10 cellular contexts compared by ENCODE assay signal in genomic region chr2:74583504-74583903, GRCh38. TPM values are rescaled to one million over a fixed set of nuclear protein-coding genes. Genes with fewer than 3 reads are reported as not detected.
A peak's percentile ranks its signal among the peaks of the same experiment; 100 is the strongest.
DNase-seq lines count a peak whose midpoint lies in the region; ATAC-seq, FAIRE-seq and TF ChIP-seq lines count a peak whose summit lies in the region.
"Had no signal": no experiment of that assay in that cellular context is flagged by ENCODE, and none has a peak within 500 bp of the region (broad histone marks: within the 10 kb centered on the region; RNA-seq: fewer than 3 reads in every experiment).

No MANE protein-coding gene starts in this region.

- TF ChIP-seq CTCF in kidney (IDR thresholded peaks at IDR 0.05; ENCODE audit: borderline replicate concordance, extremely low read depth, insufficient read depth): no peak

- no peaks in the 10 kb centered on the region for H3K27me3 ChIP-seq in skeletal muscle satellite cell (ENCODE audit: control insufficient read depth, insufficient read depth, low read length)

- H3K9me3 ChIP-seq in skeletal muscle satellite cell (replicated peaks; ENCODE audit: low read length) (no peaks in the 10 kb centered on the region), kidney (ENCODE audit: control insufficient read depth in 1 of 2, low read length in 2 of 2) (no peaks in the 10 kb centered on the region)

- no peaks in the 10 kb centered on the region for H3K36me3 ChIP-seq in skeletal muscle satellite cell (ENCODE audit: insufficient read depth, low read length)
- H3K36me3 ChIP-seq in kidney (ENCODE audit: control insufficient read depth in 1 of 2, insufficient read depth in 2 of 2, low read length in 2 of 2): no peaks in the 10 kb centered on the region

- H3K4me3 ChIP-seq in skeletal muscle satellite cell (ENCODE audit: low read length): no peak overlapping the region
- no peak overlapping the region for H3K4me3 ChIP-seq in kidney (ENCODE audit: low read length in 2 of 2)

- in situ Hi-C loops in SK-MEL-5 (cut with HindIII; ENCODE audit: low pct_unique_long_range_greater_than_20kb, low sequenced_read_pairs): no loop called here

- no peak overlapping the region for H3K27ac ChIP-seq in kidney (ENCODE audit: low read depth in 2 of 2, low read length in 2 of 2)

- intact Hi-C loops in kidney (cut with DNase I): no loop called here

- H3K4me2 ChIP-seq in skeletal muscle satellite cell (ENCODE audit: low read length): peak overlapping the region; percentile 39

- no peak for DNase-seq in H54 (ENCODE audit: insufficient read length, low spot score)
- peak; percentile 99 for DNase-seq in SK-MEL-5 (ENCODE audit: low read depth, low spot score)
- DNase-seq in fibroblast of peridontal ligament (ENCODE audit: extremely low read depth): peak; percentile 74
- no peak for DNase-seq in kidney
- no peak for DNase-seq in stimulated activated CD4-positive, alpha-beta T cell treated with anti-CD3 and anti-CD28 coated beads, Interleukin-4, amount 100 ng/mL, for 24 hours
- DNase-seq: DND-41, natural killer cell had no signal

- no peak for ATAC-seq in HG02885 (IDR thresholded peaks at IDR 0.05; ENCODE audit: poor library complexity, unreplicated experiment)
- ATAC-seq: natural killer cell had no signal

- no peak for TF ChIP-seq POLR2A in H54 (IDR thresholded peaks at IDR 0.05; ENCODE audit: low read depth, low read length)

- peaks cover 21% of the 10 kb centered on the region for H3K4me1 ChIP-seq in skeletal muscle satellite cell (ENCODE audit: control insufficient read depth, insufficient read depth, low read length)
- H3K4me1 ChIP-seq in kidney (ENCODE audit: control insufficient read depth in 1 of 2, insufficient read depth in 1 of 2, low read depth in 1 of 2, low read length in 2 of 2): peaks cover 0 to 2% of the 10 kb centered on the region in 2 donors

- H3K9ac ChIP-seq in skeletal muscle satellite cell (ENCODE audit: low read depth, low read length) (peak overlapping the region; percentile 21), kidney (ENCODE audit: low read length in 2 of 2) (no peak overlapping the region)

- peak; percentile 84 for FAIRE-seq in H54 (lab: Jason Lieb, UNC)
- no peak for FAIRE-seq in kidney (lab: Jason Lieb, UNC)
- FAIRE-seq: endometrium had no signal

RNA-seq across cellular contexts. Expression of gene DOK1, which starts 29.0 kb away (rescaled TPM):
- total RNA-seq in SK-MEL-5 (2014; rRNA removed; shearing (Covaris generic)): 3.5 and 3.9 TPM in 2 replicates
- 16.9 and 17.8 TPM in 2 replicates for polyA plus RNA-seq in SK-MEL-5 (2015; cell fraction: cytosol; rRNA removed)
- 14.6 and 18.5 TPM in 2 replicates for polyA plus RNA-seq in SK-MEL-5 (2015; cell fraction: nucleus; rRNA removed)
- 35.0 and 42.4 TPM in 2 replicates for total RNA-seq in skeletal muscle satellite cell (2012; rRNA removed)
- 16.7 TPM for total RNA-seq in kidney
- polyA plus RNA-seq in kidney (ENCODE audit: insufficient read depth, low read depth, low replicate concordance): 11.3 TPM

RNA-seq across cellular contexts. Expression of gene LOXL3, which starts 29.8 kb away (rescaled TPM):
- total RNA-seq in SK-MEL-5 (2014; rRNA removed; shearing (Covaris generic)): 29.6 and 30.4 TPM in 2 replicates
- polyA plus RNA-seq in SK-MEL-5 (2015; cell fraction: cytosol; rRNA removed): 50.1 and 58.5 TPM in 2 replicates
- polyA plus RNA-seq in SK-MEL-5 (2015; cell fraction: nucleus; rRNA removed): 101 and 107 TPM in 2 replicates
- 29.4 and 63.8 TPM in 2 replicates for total RNA-seq in skeletal muscle satellite cell (2012; rRNA removed)
- 9.7 TPM for total RNA-seq in kidney
- polyA plus RNA-seq in kidney (ENCODE audit: insufficient read depth, low read depth, low replicate concordance): 2.4 TPM

RNA-seq across cellular contexts. Expression of gene HTRA2, which starts 53.8 kb away (rescaled TPM):
- total RNA-seq in SK-MEL-5 (2014; rRNA removed; shearing (Covaris generic)): 99.6 and 106 TPM in 2 replicates
- polyA plus RNA-seq in SK-MEL-5 (2015; cell fraction: cytosol; rRNA removed): 80.9 and 83.0 TPM in 2 replicates
- 134 and 180 TPM in 2 replicates for polyA plus RNA-seq in SK-MEL-5 (2015; cell fraction: nucleus; rRNA removed)
- total RNA-seq in skeletal muscle satellite cell (2012; rRNA removed): 41.1 and 44.1 TPM in 2 replicates
- 30.8 TPM for total RNA-seq in kidney
- polyA plus RNA-seq in kidney (ENCODE audit: insufficient read depth, low read depth, low replicate concordance): 44.2 TPM

RNA-seq across cellular contexts. Expression of gene AUP1, which starts 54.0 kb away (rescaled TPM):
- 366 and 433 TPM in 2 replicates for total RNA-seq in SK-MEL-5 (2014; rRNA removed; shearing (Covaris generic))
- polyA plus RNA-seq in SK-MEL-5 (2015; cell fraction: cytosol; rRNA removed): 301 and 335 TPM in 2 replicates
- polyA plus RNA-seq in SK-MEL-5 (2015; cell fraction: nucleus; rRNA removed): 1,451 and 2,044 TPM in 2 replicates
- 101 and 167 TPM in 2 replicates for total RNA-seq in skeletal muscle satellite cell (2012; rRNA removed)
- 91.0 TPM for total RNA-seq in kidney
- 130 TPM for polyA plus RNA-seq in kidney (ENCODE audit: insufficient read depth, low read depth, low replicate concordance)

RNA-seq across cellular contexts. Expression of gene DQX1, which starts 57.5 kb away (rescaled TPM):
- total RNA-seq in SK-MEL-5 (2014; rRNA removed; shearing (Covaris generic)): 0.16 and 0.21 TPM in 2 replicates
- 0.25 and 0.47 TPM in 2 replicates for polyA plus RNA-seq in SK-MEL-5 (2015; cell fraction: cytosol; rRNA removed)
- 1.4 and 5.1 TPM in 2 replicates for polyA plus RNA-seq in SK-MEL-5 (2015; cell fraction: nucleus; rRNA removed)
- under 0.01 and 0.51 TPM in 2 replicates for total RNA-seq in skeletal muscle satellite cell (2012; rRNA removed)
- not detected for total RNA-seq in kidney
- not detected for polyA plus RNA-seq in kidney (ENCODE audit: insufficient read depth, low read depth, low replicate concordance)

Comparison
In these comparisons a context has a peak if more than half of its experiments do, and no peak if none do; other contexts are left out.
1. DNase-seq: peak in SK-MEL-5 (single experiment) and fibroblast of peridontal ligament (single experiment); none in H54 (single experiment), kidney (single experiment) and stimulated activated CD4-positive, alpha-beta T cell treated with anti-CD3 and anti-CD28 coated beads, Interleukin-4, amount 100 ng/mL, for 24 hours (single experiment).